In genomic region chr13:76455960-76456359, GRCh38 we compare ENCODE assay signal across 14 cellular contexts.
DNase-seq lines count a peak whose midpoint lies in the region; ATAC-seq and TF ChIP-seq lines count a peak whose summit lies in the region.
"Had no signal": no experiment of that assay in that cellular context is flagged by ENCODE, and none has a peak within 500 bp of the region (broad histone marks: within the 10 kb centered on the region; RNA-seq: fewer than 3 reads in every experiment).

No MANE protein-coding gene starts in this region.

- no peak for ATAC-seq in HG03196 (IDR thresholded peaks at IDR 0.05; ENCODE audit: unreplicated experiment)
- no peak for ATAC-seq in activated naive CD8-positive, alpha-beta T cell treated with anti-CD3 and anti-CD28 coated beads, Interleukin-2, amount 50 U/mL, for 24 hours
- ATAC-seq: stimulated activated naive CD8-positive, alpha-beta T cell treated with anti-CD3 and anti-CD28 coated beads, Interleukin-15, amount 100 ng/mL, for 72 hours had no signal

- H3K4me3 Mint-ChIP-seq in activated naive CD8-positive, alpha-beta T cell treated with anti-CD3 and anti-CD28 coated beads, Interleukin-2, amount 50 U/mL, for 24 hours = no peak overlapping the region
- H3K4me3 Mint-ChIP-seq: activated naive CD8-positive, alpha-beta T cell; mesothelial cell of epicardium; stimulated activated naive CD8-positive, alpha-beta T cell treated with anti-CD3 and anti-CD28 coated beads, Interleukin-15, amount 100 ng/mL, for 72 hours had no signal

- H3K4me1 ChIP-seq in SJCRH30 = peaks cover 11% of the 10 kb centered on the region

- TF ChIP-seq CTCF in fibroblast of mammary gland (conservative IDR thresholded peaks at IDR 0.05; ENCODE audit: control insufficient read depth, insufficient read depth, low read depth, low read length) (no peak), retinal pigment epithelial cell (conservative IDR thresholded peaks at IDR 0.05; ENCODE audit: low read depth, low read length) (no peak)

- no peaks in the 10 kb centered on the region for H3K36me3 ChIP-seq in SJCRH30

- H3K27me3 ChIP-seq in SJCRH30 = no peaks in the 10 kb centered on the region

- peaks cover 3% of the 10 kb centered on the region for H3K36me3 Mint-ChIP-seq in activated naive CD8-positive, alpha-beta T cell treated with anti-CD3 and anti-CD28 coated beads, Interleukin-2, amount 50 U/mL, for 24 hours (ENCODE audit: low read depth)

- 0 out of 2 replicates have a peak, but pooled peaks cover 4% of the 10 kb centered on the region for H3K9me3 ChIP-seq in SJCRH30 (replicated peaks)

- no peak overlapping the region for H3K27ac ChIP-seq in SJCRH30

- no peak overlapping the region for H3K4me3 ChIP-seq in SJCRH30
- no peak overlapping the region for H3K4me3 ChIP-seq in fibroblast of mammary gland (ENCODE audit: control insufficient read depth, low read depth, low read length)
- H3K4me3 ChIP-seq in retinal pigment epithelial cell (ENCODE audit: low read length) = no peak overlapping the region

- peak; percentile 52 for DNase-seq in HCEC 1CT
- DNase-seq in SJCRH30 = peak; percentile 32 to 74
- DNase-seq in fibroblast of mammary gland (ENCODE audit: low read depth) = peak; percentile 63
- DNase-seq in retinal pigment epithelial cell (ENCODE audit: low read depth) = peak; percentile 13
- no peak for DNase-seq in activated naive CD8-positive, alpha-beta T cell treated with anti-CD3 and anti-CD28 coated beads, Interleukin-2, amount 50 U/mL, for 24 hours
- no peak for DNase-seq in hepatic stellate cell (ENCODE audit: low spot score)
- DNase-seq: COR-L47; effector CD4-positive, alpha-beta T cell; H7; NCI-H2029; stimulated activated naive CD8-positive, alpha-beta T cell treated with anti-CD3 and anti-CD28 coated beads, Interleukin-15, amount 100 ng/mL, for 72 hours had no signal

- H3K4me1 Mint-ChIP-seq in activated naive CD8-positive, alpha-beta T cell treated with anti-CD3 and anti-CD28 coated beads, Interleukin-2, amount 50 U/mL, for 24 hours = no peaks in the 10 kb centered on the region
- H3K4me1 Mint-ChIP-seq: stimulated activated naive CD8-positive, alpha-beta T cell treated with anti-CD3 and anti-CD28 coated beads, Interleukin-15, amount 100 ng/mL, for 72 hours had no signal

- H3K27me3 Mint-ChIP-seq in activated naive CD8-positive, alpha-beta T cell treated with anti-CD3 and anti-CD28 coated beads, Interleukin-2, amount 50 U/mL, for 24 hours = peaks cover 2% of the 10 kb centered on the region

- H3K27ac Mint-ChIP-seq in activated naive CD8-positive, alpha-beta T cell treated with anti-CD3 and anti-CD28 coated beads, Interleukin-2, amount 50 U/mL, for 24 hours = no peak overlapping the region
- H3K27ac Mint-ChIP-seq: activated naive CD8-positive, alpha-beta T cell; stimulated activated naive CD8-positive, alpha-beta T cell treated with anti-CD3 and anti-CD28 coated beads, Interleukin-15, amount 100 ng/mL, for 72 hours had no signal

- H3K9me3 Mint-ChIP-seq in activated naive CD8-positive, alpha-beta T cell treated with anti-CD3 and anti-CD28 coated beads, Interleukin-2, amount 50 U/mL, for 24 hours = peaks cover 15% of the 10 kb centered on the region

Comparison
In these comparisons a context has a peak if more than half of its experiments do, and no peak if none do; other contexts are left out.
1. DNase-seq: peak in HCEC 1CT (single experiment), SJCRH30 (2 of 2), fibroblast of mammary gland (single experiment) and retinal pigment epithelial cell (single experiment); none in activated naive CD8-positive, alpha-beta T cell treated with anti-CD3 and anti-CD28 coated beads, Interleukin-2, amount 50 U/mL, for 24 hours (single experiment) and hepatic stellate cell (single experiment).